21 cellular contexts compared by ENCODE assay signal in genomic region chr22:17176715-17177114, GRCh38. TPM values are rescaled to one million over a fixed set of nuclear protein-coding genes. Genes with fewer than 3 reads are reported as not detected.
DNase-seq lines count a peak whose midpoint lies in the region; ATAC-seq, FAIRE-seq and TF ChIP-seq lines count a peak whose summit lies in the region.
"Had no signal": no experiment of that assay in that cellular context is flagged by ENCODE, and none has a peak within 500 bp of the region (broad histone marks: within the 10 kb centered on the region; RNA-seq: fewer than 3 reads in every experiment).

No MANE protein-coding gene starts in this region.

- peaks cover 15% of the 10 kb centered on the region for H3K4me1 ChIP-seq in testis
- H3K4me1 ChIP-seq: A549 had no signal

- no peak for FAIRE-seq in RCC 7860 (lab: Jason Lieb, UNC)
- FAIRE-seq: A549, G401.6, GM12892, H54 had no signal

- H3K27ac Mint-ChIP-seq in activated naive CD8-positive, alpha-beta T cell, result peak overlapping the region; percentile 3
- no peak overlapping the region for H3K27ac Mint-ChIP-seq in activated naive CD8-positive, alpha-beta T cell treated with anti-CD3 and anti-CD28 coated beads, Interleukin-2, amount 50 U/mL, for 24 hours
- H3K27ac Mint-ChIP-seq in stimulated activated naive B cell treated with anti-CD40 and anti-IgM and Interleukin-4, amounts not matched to agents 10 μg/mL and 1 μg/mL and 100 μg/mL, for 72 hours, result no peak overlapping the region
- H3K27ac Mint-ChIP-seq: HFFc6 had no signal

- no peaks in the 10 kb centered on the region for H3K36me3 ChIP-seq in testis (ENCODE audit: low read depth, missing control alignments)
- H3K36me3 ChIP-seq: HAP-1 had no signal

- H3K4me3 ChIP-seq in testis, result no peak overlapping the region
- H3K4me3 ChIP-seq: A549, HAP-1 had no signal

- H3K27me3 ChIP-seq in testis, result no peaks in the 10 kb centered on the region

- WGBS in testis, 2 donors, result 74 to 83% methylated on average over 8 of the region's 8 CpGs

- no peaks in the 10 kb centered on the region for H3K27me3 Mint-ChIP-seq in activated naive CD8-positive, alpha-beta T cell
- no peaks in the 10 kb centered on the region for H3K27me3 Mint-ChIP-seq in activated naive CD8-positive, alpha-beta T cell treated with anti-CD3 and anti-CD28 coated beads, Interleukin-2, amount 50 U/mL, for 24 hours
- no peaks in the 10 kb centered on the region for H3K27me3 Mint-ChIP-seq in stimulated activated naive B cell treated with anti-CD40 and anti-IgM and Interleukin-4, amounts not matched to agents 10 μg/mL and 1 μg/mL and 100 μg/mL, for 72 hours
- H3K27me3 Mint-ChIP-seq: CD4-positive, alpha-beta memory T cell had no signal

- no peak overlapping the region for H3K27ac ChIP-seq in testis
- H3K27ac ChIP-seq: A549 had no signal

- ATAC-seq in activated naive CD8-positive, alpha-beta T cell treated with anti-CD3 and anti-CD28 coated beads, Interleukin-2, amount 50 U/mL, for 24 hours, result no peak
- no peak for ATAC-seq in stimulated activated naive B cell treated with anti-CD40 and anti-IgM and Interleukin-4, amounts not matched to agents 10 μg/mL and 1 μg/mL and 100 μg/mL, for 72 hours (replicated peaks)
- ATAC-seq: A549 had no signal

- intact Hi-C loops in testis (cut with DNase I; ENCODE audit: low total_unique reads), result loop anchor here (10.0 kb wide), 1 partner anchor 318 kb away; no protein-coding TSS in a partner anchor

- no peaks in the 10 kb centered on the region for H3K9me3 ChIP-seq in testis
- H3K9me3 ChIP-seq: A549, Caco-2, HAP-1 had no signal

- no peak for TF ChIP-seq POLR2A in testis (IDR thresholded peaks at IDR 0.05)

- H3K4me3 Mint-ChIP-seq in activated naive CD8-positive, alpha-beta T cell, result no peak overlapping the region
- no peak overlapping the region for H3K4me3 Mint-ChIP-seq in activated naive CD8-positive, alpha-beta T cell treated with anti-CD3 and anti-CD28 coated beads, Interleukin-2, amount 50 U/mL, for 24 hours
- H3K4me3 Mint-ChIP-seq in stimulated activated naive B cell treated with anti-CD40 and anti-IgM and Interleukin-4, amounts not matched to agents 10 μg/mL and 1 μg/mL and 100 μg/mL, for 72 hours, result no peak overlapping the region
- H3K4me3 Mint-ChIP-seq: CD4-positive, alpha-beta memory T cell; HFFc6 had no signal

- no peak for DNase-seq in activated naive CD8-positive, alpha-beta T cell treated with anti-CD3 and anti-CD28 coated beads, Interleukin-2, amount 50 U/mL, for 24 hours
- DNase-seq in myocyte (ENCODE audit: low read depth) (peak; percentile 23), testis (peak; percentile 38), RCC 7860 (ENCODE audit: low spot score) (no peak)
- DNase-seq in stimulated activated naive B cell treated with anti-CD40 and anti-IgM and Interleukin-4, amounts not matched to agents 10 μg/mL and 1 μg/mL and 100 μg/mL, for 72 hours, result no peak
- DNase-seq: 8988T; ACHN; AML-193; C1 segment of cervical spinal cord; Caco-2; CD4-positive, alpha-beta memory T cell; DMS153; DND-41; GOT3; HFFc6 had no signal

- H3K9me3 Mint-ChIP-seq in activated naive CD8-positive, alpha-beta T cell (ENCODE audit: low read depth), result no peaks in the 10 kb centered on the region
- H3K9me3 Mint-ChIP-seq in activated naive CD8-positive, alpha-beta T cell treated with anti-CD3 and anti-CD28 coated beads, Interleukin-2, amount 50 U/mL, for 24 hours, result no peaks in the 10 kb centered on the region
- H3K9me3 Mint-ChIP-seq in stimulated activated naive B cell treated with anti-CD40 and anti-IgM and Interleukin-4, amounts not matched to agents 10 μg/mL and 1 μg/mL and 100 μg/mL, for 72 hours, result no peaks in the 10 kb centered on the region
- H3K9me3 Mint-ChIP-seq: CD4-positive, alpha-beta memory T cell; HFFc6 had no signal

- H3K4me1 Mint-ChIP-seq in activated naive CD8-positive, alpha-beta T cell (ENCODE audit: low read depth), result no peaks in the 10 kb centered on the region
- peaks cover 3% of the 10 kb centered on the region for H3K4me1 Mint-ChIP-seq in activated naive CD8-positive, alpha-beta T cell treated with anti-CD3 and anti-CD28 coated beads, Interleukin-2, amount 50 U/mL, for 24 hours
- peaks cover 2 to 11% of the 10 kb centered on the region in 2 donors for H3K4me1 Mint-ChIP-seq in stimulated activated naive B cell treated with anti-CD40 and anti-IgM and Interleukin-4, amounts not matched to agents 10 μg/mL and 1 μg/mL and 100 μg/mL, for 72 hours

- H3K36me3 Mint-ChIP-seq in activated naive CD8-positive, alpha-beta T cell, result no peaks in the 10 kb centered on the region
- H3K36me3 Mint-ChIP-seq in activated naive CD8-positive, alpha-beta T cell treated with anti-CD3 and anti-CD28 coated beads, Interleukin-2, amount 50 U/mL, for 24 hours (ENCODE audit: low read depth), result no peaks in the 10 kb centered on the region
- peaks cover 7 to 14% of the 10 kb centered on the region in 2 donors for H3K36me3 Mint-ChIP-seq in stimulated activated naive B cell treated with anti-CD40 and anti-IgM and Interleukin-4, amounts not matched to agents 10 μg/mL and 1 μg/mL and 100 μg/mL, for 72 hours

- no peak for TF ChIP-seq CTCF in testis (IDR thresholded peaks at IDR 0.05)

RNA-seq across cellular contexts. Expression of gene HDHD5, which starts 17.6 kb away (rescaled TPM):
- total RNA-seq in myocyte (60.1 and 72.0 TPM in 2 replicates), testis (10 to 100 TPM; 41.5 to 46.3 TPM)
- polyA plus RNA-seq in myocyte (2012), result 34.0 TPM
- polyA plus RNA-seq in testis (ENCODE audit: insufficient read depth, low read depth, low replicate concordance), result 34.0 TPM

RNA-seq across cellular contexts. Expression of gene ADA2, which starts 42.5 kb away (rescaled TPM):
- total RNA-seq in myocyte, result 0.99 and 1.2 TPM in 2 replicates
- 0.19 TPM for polyA plus RNA-seq in myocyte (2012)
- 10 to 100 TPM; 36.9 to 42.9 TPM for total RNA-seq in testis
- polyA plus RNA-seq in testis (ENCODE audit: insufficient read depth, low read depth, low replicate concordance), result 38.0 TPM
- total RNA-seq: Caco-2 had no signal

RNA-seq across cellular contexts. Expression of gene TMEM121B, which starts 55.6 kb away (rescaled TPM):
- total RNA-seq in myocyte, result 2.8 and 3.2 TPM in 2 replicates
- polyA plus RNA-seq in myocyte (2012), result 0.61 TPM
- total RNA-seq in testis, result 1 to 10 TPM; 2.9 to 3.3 TPM
- 2.2 TPM for polyA plus RNA-seq in testis (ENCODE audit: insufficient read depth, low read depth, low replicate concordance)
- polyA plus RNA-seq: CD4-positive, alpha-beta memory T cell had no signal

Comparison
In these comparisons a context has a peak if more than half of its experiments do, and no peak if none do; other contexts are left out.
1. DNase-seq: peak in myocyte (single experiment) and testis (single experiment); none in activated naive CD8-positive, alpha-beta T cell treated with anti-CD3 and anti-CD28 coated beads, Interleukin-2, amount 50 U/mL, for 24 hours (single experiment), RCC 7860 (single experiment) and stimulated activated naive B cell treated with anti-CD40 and anti-IgM and Interleukin-4, amounts not matched to agents 10 μg/mL and 1 μg/mL and 100 μg/mL, for 72 hours (single experiment).
2. RNA of gene ADA2, which starts 42.5 kb away (total RNA-seq): 36.9 to 42.9 TPM in testis; 0.99 to 1.2 TPM in myocyte; every median in the first group is over 10 times any median in the second.